ENCODE assay signal across 22 cellular contexts in genomic region chr21:24594082-24594481, GRCh38.
A peak's percentile ranks its signal among the peaks of the same experiment; 100 is the strongest.
DNase-seq lines count a peak whose midpoint lies in the region; ATAC-seq and TF ChIP-seq lines count a peak whose summit lies in the region.
"Had no signal": no experiment of that assay in that cellular context is flagged by ENCODE, and none has a peak within 500 bp of the region (broad histone marks: within the 10 kb centered on the region; RNA-seq: fewer than 3 reads in every experiment).

No MANE protein-coding gene starts in this region.

- no peak overlapping the region for H3K27ac ChIP-seq in WERI-Rb-1
- no peak overlapping the region for H3K27ac ChIP-seq in CD4-positive, alpha-beta T cell (ENCODE audit: low read depth, low read length)
- H3K27ac ChIP-seq: HL-60 had no signal

- H3K4me1 Mint-ChIP-seq in CD4-positive, alpha-beta T cell (ENCODE audit: low read depth): no peaks in the 10 kb centered on the region
- H3K4me1 Mint-ChIP-seq: IgD-negative memory B cell, T-cell had no signal

- no peaks in the 10 kb centered on the region for H3K27me3 Mint-ChIP-seq in CD4-positive, alpha-beta T cell
- H3K27me3 Mint-ChIP-seq: T-cell had no signal

- no peak overlapping the region for H3K27ac Mint-ChIP-seq in CD4-positive, alpha-beta T cell
- H3K27ac Mint-ChIP-seq: IgD-negative memory B cell, T-cell had no signal

- H3K9me3 ChIP-seq in WERI-Rb-1 (ENCODE audit: severe bottlenecking): no peaks in the 10 kb centered on the region
- no peaks in the 10 kb centered on the region for H3K9me3 ChIP-seq in CD4-positive, alpha-beta T cell (ENCODE audit: control insufficient read depth, low read length)
- H3K9me3 ChIP-seq: HAP-1, SK-N-SH had no signal

- H3K36me3 Mint-ChIP-seq in CD4-positive, alpha-beta T cell (ENCODE audit: low read depth): no peaks in the 10 kb centered on the region
- H3K36me3 Mint-ChIP-seq: IgD-negative memory B cell, T-cell had no signal

- TF ChIP-seq CTCF in LNCaP clone FGC (IDR thresholded peaks at IDR 0.05; ENCODE audit: control insufficient read depth, extremely low read depth, insufficient read depth) (peak; percentile 35), WERI-Rb-1 (IDR thresholded peaks at IDR 0.05; ENCODE audit: low read depth, low read length) (peak; percentile 17; the same call in 1 of the 2 replicates)
- no peak for TF ChIP-seq CTCF in CD4-positive, alpha-beta T cell (IDR thresholded peaks at IDR 0.05)

- no peaks in the 10 kb centered on the region for H3K27me3 ChIP-seq in WERI-Rb-1 (ENCODE audit: insufficient read depth, low read depth, severe bottlenecking)
- H3K27me3 ChIP-seq in CD4-positive, alpha-beta T cell (ENCODE audit: control insufficient read depth, insufficient read depth, low read length): no peaks in the 10 kb centered on the region

- no peaks in the 10 kb centered on the region for H3K36me3 ChIP-seq in WERI-Rb-1
- H3K36me3 ChIP-seq: HAP-1 had no signal

- peaks cover 6% of the 10 kb centered on the region for H3K9me3 Mint-ChIP-seq in CD4-positive, alpha-beta T cell

- intact Hi-C loops in CD4-positive, alpha-beta T cell (cut with DNase I, micrococcal nuclease): no loop called here

- no peak for ATAC-seq in CD4-positive, alpha-beta T cell (ENCODE audit: poor library complexity)
- no peak for ATAC-seq in GM18858 (IDR thresholded peaks at IDR 0.05; ENCODE audit: unreplicated experiment)
- ATAC-seq: GM12878, T-cell had no signal

- CTCF ChIA-PET in CD4-positive, alpha-beta T cell (lab: Charles Lee): no interaction called here

- H3K4me3 ChIP-seq in LNCaP clone FGC (ENCODE audit: low read depth, low read length) (no peak overlapping the region), WERI-Rb-1 (ENCODE audit: low read depth, low read length) (no peak overlapping the region)
- H3K4me3 ChIP-seq: GM12878, HAP-1 had no signal

- DNase-seq in A172 (ENCODE audit: low spot score) (peak; percentile 9), D341Med (ENCODE audit: low spot score) (peak; percentile 12), LNCaP clone FGC (ENCODE audit: low read depth) (no peak), WERI-Rb-1 (no peak)
- no peak for DNase-seq in stimulated activated CD4-positive, alpha-beta T cell treated with anti-CD3 and anti-CD28 coated beads, Interleukin-2, amount 100 ng/mL, for 48 hours
- DNase-seq in CD4-positive, alpha-beta T cell: no peak
- DNase-seq: C1 segment of cervical spinal cord; GF-D8; Karpas-422; MM.1S; NCI-H1105; NCI-H2227 treated with DMSO at 0.1 percent for 48 hours; NCI-H510A treated with DMSO at 0.1 percent for 48 hours; NK-92 treated with Interleukin-12 subunit alpha and Interleukin-12 subunit beta, amount 100 ng/mL, for 24 hours; SHP77; SK-N-SH; T-cell had no signal

- POLR2A ChIA-PET in CD4-positive, alpha-beta T cell (lab: Charles Lee): no interaction called here

- H3K4me3 Mint-ChIP-seq in CD4-positive, alpha-beta T cell: no peak overlapping the region
- H3K4me3 Mint-ChIP-seq: IgD-negative memory B cell, T-cell had no signal

Comparison
In these comparisons a context has a peak if more than half of its experiments do, and no peak if none do; other contexts are left out.
1. DNase-seq: peak in A172 (single experiment) and D341Med (single experiment); none in LNCaP clone FGC (single experiment), WERI-Rb-1 (single experiment), stimulated activated CD4-positive, alpha-beta T cell treated with anti-CD3 and anti-CD28 coated beads, Interleukin-2, amount 100 ng/mL, for 48 hours (0 of 2) and CD4-positive, alpha-beta T cell (0 of 10).